ENCODE assay signal across 8 cellular contexts in genomic region chr16:89241187-89242003, GRCh38. TPM values are rescaled to one million over a fixed set of nuclear protein-coding genes. Genes with fewer than 3 reads are reported as not detected.
A peak's percentile ranks its signal among the peaks of the same experiment; 100 is the strongest.
DNase-seq lines count a peak whose midpoint lies in the region; TF ChIP-seq lines count a peak whose summit lies in the region.

No MANE protein-coding gene starts in this region.

- H3K4me1 Mint-ChIP-seq in immature natural killer cell = peaks cover 23% of the 10 kb centered on the region in 2 donors

- peaks cover 2% of the 10 kb centered on the region; the same call in 1 of the 2 replicates for H3K4me1 ChIP-seq in HEK293 (ENCODE audit: control insufficient read depth, insufficient read depth, low read length)

- H3K27me3 Mint-ChIP-seq in immature natural killer cell (ENCODE audit: low read depth in 3 of 3) = peaks cover 9 to 19% (median 19%) of the 10 kb centered on the region in 3 donors

- POLR2A ChIA-PET in GM10248 (lab: Yijun Ruan, JAX) = interaction anchor here (1.2 kb wide), 1 partner anchor 24 kb away, joined by 4 read pairs; the partner anchor contains the start of gene ZNF778
- POLR2A ChIA-PET in HEK293 (lab: Yijun Ruan, JAX) = interaction anchor here (0.6 to 1.2 kb wide), 7 partner anchors 24 to 849 kb away, joined by 3 to 4 read pairs (median 3); partner anchors contain the start of gene ZNF778

- H3K4me3 ChIP-seq in HEK293 (ENCODE audit: low read depth, low read length) (peak overlapping the region; percentile 95), WERI-Rb-1 (ENCODE audit: low read depth, low read length) (peak overlapping the region; percentile 56)

- TF ChIP-seq CTCF in GM10248 (IDR thresholded peaks at IDR 0.05; ENCODE audit: control extremely low read depth, extremely low read depth, low read depth, missing control alignments) (no peak), HEK293 (tag by site-specific recombination; IDR thresholded peaks at IDR 0.05) (no peak), WERI-Rb-1 (IDR thresholded peaks at IDR 0.05; ENCODE audit: low read depth, low read length) (no peak)

- H3K36me3 ChIP-seq in HEK293 (ENCODE audit: control insufficient read depth in 2 of 2, insufficient read depth in 1 of 2, low read length in 2 of 2) (no peaks in the 10 kb centered on the region), WERI-Rb-1 (no peaks in the 10 kb centered on the region)

- H3K27ac Mint-ChIP-seq in immature natural killer cell = peak overlapping the region; percentile 94 to 99 (median 96)

- peak; percentile 81 for DNase-seq in GM10248 (ENCODE audit: extremely low spot score)
- DNase-seq in NCI-H1694 treated with DMSO at 0.1 percent for 48 hours (lab: John Stamatoyannopoulos, UW) = peak; percentile 45
- peak; percentile 48 for DNase-seq in WERI-Rb-1
- peak; percentile 78 to 82 for DNase-seq in T47D (ENCODE audit: low read depth in 1 of 2, low spot score in 1 of 2)
- DNase-seq in immature natural killer cell = peak; percentile 91 to 93 (median 91)
- DNase-seq in smooth muscle cell of the brain vasculature (ENCODE audit: low read depth, low spot score) = peak; percentile 33
- no peak for DNase-seq in NCI-H446 treated with DMSO at 0.1 percent for 48 hours (lab: John Stamatoyannopoulos, UW)

- H3K36me3 Mint-ChIP-seq in immature natural killer cell = no peaks in the 10 kb centered on the region

- H3K9me3 ChIP-seq in HEK293 (ENCODE audit: control insufficient read depth, insufficient read depth, low read depth, low read length) (no peaks in the 10 kb centered on the region), WERI-Rb-1 (ENCODE audit: severe bottlenecking) (no peaks in the 10 kb centered on the region)

- H3K27me3 ChIP-seq in WERI-Rb-1 (ENCODE audit: insufficient read depth, low read depth, severe bottlenecking) = no peaks in the 10 kb centered on the region

- no peaks in the 10 kb centered on the region for H3K9me3 Mint-ChIP-seq in immature natural killer cell

- H3K27ac ChIP-seq in HEK293 (ENCODE audit: extremely low read depth, low read depth, low read length) (peak overlapping the region; percentile 94), WERI-Rb-1 (peak overlapping the region; percentile 84)

- CTCF ChIA-PET in GM10248 (lab: Yijun Ruan, JAX) = interaction anchor here (0.9 to 2.0 kb wide), 9 partner anchors 10 to 384 kb away, joined by 3 to 11 read pairs (median 3); partner anchors contain the start of gene ZNF778
- CTCF ChIA-PET in HEK293 (lab: Yijun Ruan, JAX) = interaction anchor here (0.6 to 1.5 kb wide), 4 partner anchors 9 to 440 kb away, joined by 3 to 5 read pairs (median 3); no protein-coding TSS in a partner anchor

- in situ Hi-C loops in T47D (cut with HindIII; ENCODE audit: low pct_unique_long_range_greater_than_20kb, low sequenced_read_pairs) = no loop called here

- H3K4me3 Mint-ChIP-seq in immature natural killer cell = peak overlapping the region; percentile 90 to 98 (median 96)

TF ChIP-seq in HEK293, 187 proteins besides CTCF, POLR2A, EP300 and RAD21 (continues in another document):
- TF ChIP-seq ZBTB44 (tag by site-specific recombination; IDR thresholded peaks at IDR 0.05) = no peak
- TF ChIP-seq ZXDB (tag by site-specific recombination; IDR thresholded peaks at IDR 0.05) = peak; percentile 55
- 0 out of 2 replicates have a peak, but pooled peaks have one; percentile 6 for TF ChIP-seq ZNF394 (tag by site-specific recombination; IDR thresholded peaks at IDR 0.05; ENCODE audit: borderline replicate concordance)
- TF ChIP-seq ZNF121 (tag by site-specific recombination; IDR thresholded peaks at IDR 0.05) = 0 out of 2 replicates have a peak, but pooled peaks have one; percentile 17
- peak; percentile 98 for TF ChIP-seq ZBTB48 (tag by site-specific recombination; IDR thresholded peaks at IDR 0.05)
- TF ChIP-seq SETDB1 (IDR thresholded peaks at IDR 0.05; ENCODE audit: insufficient read length, low read length) = no peak
- no peak for TF ChIP-seq TRIM28 (IDR thresholded peaks at IDR 0.05; ENCODE audit: borderline replicate concordance, low read length)
- TF ChIP-seq SP7 (tag by site-specific recombination; IDR thresholded peaks at IDR 0.05) = 0 out of 2 replicates have a peak, but pooled peaks have one; percentile 30
- TF ChIP-seq ZNF398 (tag by site-specific recombination; IDR thresholded peaks at IDR 0.05) = peak; percentile 16; the same call in 1 of the 2 replicates
- no peak for TF ChIP-seq GFI1B (tag by site-specific recombination; IDR thresholded peaks at IDR 0.05)
- TF ChIP-seq ZNF692 (tag by site-specific recombination; IDR thresholded peaks at IDR 0.05) = peak; percentile 76; the same call in 1 of the 2 replicates
- peak; percentile 52; the same call in 1 of the 2 replicates for TF ChIP-seq ZNF202 (tag by site-specific recombination; IDR thresholded peaks at IDR 0.05; ENCODE audit: borderline replicate concordance)
- TF ChIP-seq ZNF785 (tag by site-specific recombination; IDR thresholded peaks at IDR 0.05) = 0 out of 2 replicates have a peak, but pooled peaks have one; percentile 30
- TF ChIP-seq ZNF335 (tag by site-specific recombination; conservative IDR thresholded peaks at IDR 0.05) = peak; percentile 69
- TF ChIP-seq PATZ1 (tag by site-specific recombination; IDR thresholded peaks at IDR 0.05) = peak; percentile 93
- TF ChIP-seq ZNF155 (tag by site-specific recombination; IDR thresholded peaks at IDR 0.05) = no peak
- no peak for TF ChIP-seq ZNF426 (tag by site-specific recombination; IDR thresholded peaks at IDR 0.05)
- TF ChIP-seq ZNF184 (tag by site-specific recombination; IDR thresholded peaks at IDR 0.05) = no peak
- TF ChIP-seq ZNF76 (tag by site-specific recombination; IDR thresholded peaks at IDR 0.05; ENCODE audit: borderline replicate concordance, low read depth) = peak; percentile 46; the same call in 1 of the 2 replicates
- peak; percentile 40; the same call in 1 of the 2 replicates for TF ChIP-seq WT1 (tag by site-specific recombination; IDR thresholded peaks at IDR 0.05)
- TF ChIP-seq KLF9 (tag by site-specific recombination; IDR thresholded peaks at IDR 0.05; ENCODE audit: low read depth) = no peak; the same call in 1 of the 2 replicates

RNA-seq across cellular contexts. Expression of gene ZNF778, which starts 23.9 kb away (rescaled TPM):
- 1 to 10 TPM; 4.0 to 5.0 (median 5.0) TPM for polyA plus RNA-seq in immature natural killer cell

RNA-seq across cellular contexts. Expression of gene SLC22A31, which starts 41.1 kb away (rescaled TPM):
- not detected for polyA plus RNA-seq in immature natural killer cell
